25 cellular contexts compared by ENCODE assay signal in genomic region chr6:21827425-21828192, GRCh38.
A peak's percentile ranks its signal among the peaks of the same experiment; 100 is the strongest.
DNase-seq lines count a peak whose midpoint lies in the region; ATAC-seq, FAIRE-seq and TF ChIP-seq lines count a peak whose summit lies in the region.
"Had no signal": no experiment of that assay in that cellular context is flagged by ENCODE, and none has a peak within 500 bp of the region (broad histone marks: within the 10 kb centered on the region; RNA-seq: fewer than 3 reads in every experiment).

No MANE protein-coding gene starts in this region.

- ATAC-seq in DND-41 (ENCODE audit: insufficient read depth, low read depth): peak; percentile 69; the same call in 2 of the 3 replicates
- ATAC-seq: mucosa of descending colon; natural killer cell treated with Interleukin-12 subunit alpha and Interleukin-12 subunit beta and Interleukin-15 and Interleukin-18, amount 100 ng/mL, for 72 hours had no signal

- H3K23me2 ChIP-seq in H1 (ENCODE audit: low read depth, low read length): no peaks in the 10 kb centered on the region

- H3K9me3 ChIP-seq in DND-41 (ENCODE audit: insufficient read depth, low read length, severe bottlenecking) (no peaks in the 10 kb centered on the region), HUES48 (ENCODE audit: control insufficient read depth, insufficient read depth, low read length) (no peaks in the 10 kb centered on the region), H1 (ENCODE audit: insufficient read depth in 2 of 2, low read depth in 1 of 2, low read length in 1 of 2) (no peaks in the 10 kb centered on the region), neural progenitor cell (ENCODE audit: low read depth) (no peaks in the 10 kb centered on the region)
- H3K9me3 ChIP-seq: mucosa of descending colon, ovary, right atrium auricular region, upper lobe of left lung had no signal

- H4K20me1 ChIP-seq in DND-41 (ENCODE audit: insufficient read depth, low read length) (no peaks in the 10 kb centered on the region), H1 (replicated peaks in 1 of 2; ENCODE audit: control insufficient read depth in 1 of 2, insufficient read depth in 2 of 2, low read length in 2 of 2) (peaks cover 2% of the 10 kb centered on the region in 2 experiments), neural progenitor cell (ENCODE audit: low read depth) (peaks cover 10% of the 10 kb centered on the region)

- H2AK5ac ChIP-seq in H1 (ENCODE audit: low read depth, low read length): no peak overlapping the region

- no peaks in the 10 kb centered on the region for H3K36me3 ChIP-seq in DND-41 (ENCODE audit: insufficient read depth, low read length)
- H3K36me3 ChIP-seq in HUES48 (ENCODE audit: control insufficient read depth, insufficient read depth, low read length): no peaks in the 10 kb centered on the region
- H3K36me3 ChIP-seq in H1 (ENCODE audit: control insufficient read depth in 2 of 4, insufficient read depth in 4 of 4, low read length in 3 of 4): no peaks in the 10 kb centered on the region
- H3K36me3 ChIP-seq in neural progenitor cell: no peaks in the 10 kb centered on the region
- H3K36me3 ChIP-seq: ovary, right atrium auricular region, upper lobe of left lung had no signal

- H3K4me1 Mint-ChIP-seq in neural progenitor cell: peaks cover 53% of the 10 kb centered on the region
- peaks cover 43% of the 10 kb centered on the region for H3K4me1 Mint-ChIP-seq in endothelial cell (ENCODE audit: unreplicated experiment)

- H4K91ac ChIP-seq in H1 (replicated peaks; ENCODE audit: insufficient read length, low read length): no peak overlapping the region

- WGBS in H1 (ENCODE audit: extremely low coverage in 1 of 2, insufficient coverage in 1 of 2, insufficient read length in 1 of 2, insufficient replicate concordance in 2 of 2, low coverage in 1 of 2, low lambda C conversion rate in 2 of 2, missing lambda C conversion rate in 1 of 2), 2 experiments: 79 to 100% methylated on average over 3 to 8 of the region's 8 CpGs

- FAIRE-seq in H1 (lab: Jason Lieb, UNC): peak; percentile 24
- FAIRE-seq: D721Med had no signal

- no peak overlapping the region for H2BK12ac ChIP-seq in H1 (ENCODE audit: low read depth, low read length)

- H3K27ac ChIP-seq in DND-41 (ENCODE audit: low read length): no peak overlapping the region
- H3K27ac ChIP-seq in HUES48 (ENCODE audit: low read depth, low read length): peak overlapping the region; percentile 76
- H3K27ac ChIP-seq in H1 (ENCODE audit: low read depth, low read length): no peak overlapping the region
- H3K27ac ChIP-seq in neural progenitor cell: no peak overlapping the region
- H3K27ac ChIP-seq in coronary artery: no peak overlapping the region
- H3K27ac ChIP-seq: ovary, right atrium auricular region, SK-N-MC, upper lobe of left lung had no signal

- no peak overlapping the region for H4K5ac ChIP-seq in H1 (ENCODE audit: insufficient read length, low read depth, low read length)

- no peak overlapping the region for H3K18ac ChIP-seq in H1 (ENCODE audit: extremely low read depth, low read length)

- H2BK5ac ChIP-seq in H1 (ENCODE audit: low read depth, low read length): no peak overlapping the region

- peak overlapping the region; percentile 32 for H3K27ac Mint-ChIP-seq in neural progenitor cell
- H3K27ac Mint-ChIP-seq in endothelial cell (ENCODE audit: unreplicated experiment): no peak overlapping the region
- H3K27ac Mint-ChIP-seq: activated CD4-positive, alpha-beta T cell treated with anti-CD3 and anti-CD28 coated beads, Interleukin-2, amount 10 ng/mL, durations not matched to agents 7 days and 5 days; HFFc6; natural killer cell treated with Interleukin-12 subunit alpha and Interleukin-12 subunit beta and Interleukin-15 and Interleukin-18, amount 100 ng/mL, for 72 hours; T-helper 1 cell treated with Interleukin-12 subunit alpha and Interleukin-12 subunit beta and Interleukin-4 antibody, amounts not matched to agents 30 μg/mL and 1 μg/mL, for 36 hours had no signal

- peaks cover 19% of the 10 kb centered on the region for H3K4me1 ChIP-seq in DND-41 (ENCODE audit: insufficient read depth, low read length)
- peaks cover 62% of the 10 kb centered on the region for H3K4me1 ChIP-seq in HUES48 (ENCODE audit: control insufficient read depth, insufficient read depth, low read length)
- peaks cover 3 to 25% (median 11%) of the 10 kb centered on the region in 4 experiments; a peak in 5 of 7 replicates for H3K4me1 ChIP-seq in H1 (replicated peaks in 1 of 4; ENCODE audit: control insufficient read depth in 3 of 4, insufficient read depth in 4 of 4, low read length in 3 of 4)
- peaks cover 47% of the 10 kb centered on the region for H3K4me1 ChIP-seq in neural progenitor cell
- H3K4me1 ChIP-seq: right atrium auricular region had no signal

- DNase-seq in DND-41: no peak
- no peak for DNase-seq in H1 (ENCODE audit: low read depth in 1 of 2, low spot score in 2 of 2)
- DNase-seq in neural progenitor cell (ENCODE audit: low spot score): no peak
- no peak for DNase-seq in middle frontal gyrus (ENCODE audit: extremely low spot score, low spot score)
- no peak for DNase-seq in coronary artery (ENCODE audit: low spot score)
- no peak for DNase-seq in endothelial cell (ENCODE audit: low spot score)
- DNase-seq: activated CD4-positive, alpha-beta T cell treated with anti-CD3 and anti-CD28 coated beads, Interleukin-2, amount 10 ng/mL, durations not matched to agents 7 days and 5 days; activated effector memory CD4-positive, alpha-beta T cell treated with Interleukin-2 at 50 U/mL for 16 hours; HFFc6; Kasumi-1; mucosa of descending colon; MV-4-11; NCI-H1436 treated with DMSO at 0.1 percent for 48 hours; NCI-H2107; NCI-H446 treated with DMSO at 0.1 percent for 48 hours; NCI-H82; ovary; stimulated activated CD4-positive, alpha-beta T cell treated with anti-CD3 and anti-CD28 coated beads, Interleukin-2, amount 100 ng/mL, for 24 hours; upper lobe of left lung had no signal

- H2BK120ac ChIP-seq in H1 (replicated peaks; ENCODE audit: low read depth, low read length): no peak overlapping the region

- H3K4me3 ChIP-seq in DND-41 (ENCODE audit: low read depth in 1 of 2, low read length in 2 of 2): no peak overlapping the region
- no peak overlapping the region for H3K4me3 ChIP-seq in HUES48 (ENCODE audit: low read depth, low read length)
- H3K4me3 ChIP-seq in H1 (ENCODE audit: extremely low read depth in 1 of 4, insufficient read depth in 2 of 4, low read depth in 3 of 4, low read length in 4 of 4): no peak overlapping the region
- no peak overlapping the region for H3K4me3 ChIP-seq in neural progenitor cell
- no peak overlapping the region for H3K4me3 ChIP-seq in coronary artery
- H3K4me3 ChIP-seq: mucosa of descending colon, ovary, right atrium auricular region, SK-N-MC, upper lobe of left lung had no signal

- H3K4me2 ChIP-seq in DND-41 (ENCODE audit: insufficient read depth, low read length) (no peak overlapping the region), H1 (ENCODE audit: insufficient read depth in 1 of 2, low read depth in 2 of 2, low read length in 2 of 2) (peak overlapping the region in 1 of 2 experiments; percentile 6; a peak in 1 of 4 replicates), neural progenitor cell (no peak overlapping the region)

- TF ChIP-seq POLR2A in H1 (IDR thresholded peaks at IDR 0.05; ENCODE audit: control extremely low read depth in 1 of 2, low read depth in 2 of 2, low read length in 2 of 2): no peak

- no peak overlapping the region for H3K4ac ChIP-seq in H1 (replicated peaks; ENCODE audit: insufficient read length, low read depth, low read length)

- TF ChIP-seq CTCF in DND-41 (IDR thresholded peaks at IDR 0.05; ENCODE audit: borderline replicate concordance, extremely low read depth, low read length, poor library complexity, severe bottlenecking) (no peak), H1 (IDR thresholded peaks at IDR 0.05; ENCODE audit: control extremely low read depth in 1 of 3, insufficient read depth in 1 of 3, low read depth in 1 of 3, low read length in 3 of 3) (no peak), neural progenitor cell (IDR thresholded peaks at IDR 0.05) (no peak), coronary artery (IDR thresholded peaks at IDR 0.05) (no peak), endothelial cell (IDR thresholded peaks at IDR 0.05; ENCODE audit: unreplicated experiment) (no peak)

- H3K56ac ChIP-seq in H1 (replicated peaks; ENCODE audit: insufficient read length, low read depth, low read length): no peak overlapping the region

- no peak overlapping the region for H3K9ac ChIP-seq in DND-41 (ENCODE audit: low read depth, low read length)
- no peak overlapping the region for H3K9ac ChIP-seq in HUES48 (ENCODE audit: low read depth, low read length)
- no peak overlapping the region for H3K9ac ChIP-seq in H1 (replicated peaks in 1 of 4; ENCODE audit: extremely low read depth in 1 of 4, low read depth in 3 of 4, low read length in 3 of 4)
- no peak overlapping the region for H3K9ac ChIP-seq in neural progenitor cell

- no peak overlapping the region for H3K23ac ChIP-seq in H1 (ENCODE audit: insufficient read length)

- no peak for TF ChIP-seq RAD21 in H1 (IDR thresholded peaks at IDR 0.05 in 1 of 2, conservative IDR thresholded peaks at IDR 0.05 in 1 of 2; ENCODE audit: low read depth in 2 of 2, low read length in 2 of 2)

- H4K8ac ChIP-seq in H1 (ENCODE audit: extremely low read depth, insufficient read depth, low read length): no peak overlapping the region

- H3K27me3 ChIP-seq in DND-41 (ENCODE audit: insufficient read depth, low read length, poor library complexity): no peaks in the 10 kb centered on the region
- no peaks in the 10 kb centered on the region for H3K27me3 ChIP-seq in HUES48 (ENCODE audit: control insufficient read depth, insufficient read depth, low read length)
- no peaks in the 10 kb centered on the region for H3K27me3 ChIP-seq in H1 (replicated peaks in 1 of 4; ENCODE audit: control insufficient read depth in 3 of 4, extremely low read depth in 1 of 4, insufficient read depth in 3 of 4, low read length in 3 of 4)
- H3K27me3 ChIP-seq in neural progenitor cell: no peaks in the 10 kb centered on the region
- H3K27me3 ChIP-seq: ovary, upper lobe of left lung had no signal

- CTCF ChIA-PET in H1 (lab: Charles Lee; ENCODE audit: partially characterized antibody): interaction anchor here (1.0 to 2.2 kb wide), 3 partner anchors 21 to 108 kb away, joined by 3 to 5 read pairs (median 4); no protein-coding TSS in a partner anchor

- no peak overlapping the region for H3K4me3 Mint-ChIP-seq in neural progenitor cell
- H3K4me3 Mint-ChIP-seq in endothelial cell (ENCODE audit: unreplicated experiment): no peak overlapping the region
- H3K4me3 Mint-ChIP-seq: activated CD4-positive, alpha-beta T cell treated with anti-CD3 and anti-CD28 coated beads, Interleukin-2, amount 10 ng/mL, durations not matched to agents 7 days and 5 days; HFFc6; natural killer cell treated with Interleukin-12 subunit alpha and Interleukin-12 subunit beta and Interleukin-15 and Interleukin-18, amount 100 ng/mL, for 72 hours; T-helper 1 cell treated with Interleukin-12 subunit alpha and Interleukin-12 subunit beta and Interleukin-4 antibody, amounts not matched to agents 30 μg/mL and 1 μg/mL, for 36 hours had no signal

- H3F3A ChIP-seq in neural progenitor cell (ENCODE audit: low read depth): peaks cover 15% of the 10 kb centered on the region

- no peaks in the 10 kb centered on the region for H3K9me3 Mint-ChIP-seq in neural progenitor cell
- no peaks in the 10 kb centered on the region for H3K9me3 Mint-ChIP-seq in endothelial cell (ENCODE audit: unreplicated experiment)
- H3K9me3 Mint-ChIP-seq: activated CD4-positive, alpha-beta T cell treated with anti-CD3 and anti-CD28 coated beads, Interleukin-2, amount 10 ng/mL, durations not matched to agents 7 days and 5 days; HFFc6; natural killer cell treated with Interleukin-12 subunit alpha and Interleukin-12 subunit beta and Interleukin-15 and Interleukin-18, amount 100 ng/mL, for 72 hours; T-helper 1 cell treated with Interleukin-12 subunit alpha and Interleukin-12 subunit beta and Interleukin-4 antibody, amounts not matched to agents 30 μg/mL and 1 μg/mL, for 36 hours had no signal

- no peak for TF ChIP-seq EP300 in H1 (IDR thresholded peaks at IDR 0.05; ENCODE audit: borderline replicate concordance in 1 of 2, low read depth in 2 of 2, low read length in 2 of 2)

- no peaks in the 10 kb centered on the region for H3K27me3 Mint-ChIP-seq in neural progenitor cell (ENCODE audit: insufficient read depth, low read depth)
- peaks cover 1% of the 10 kb centered on the region for H3K27me3 Mint-ChIP-seq in endothelial cell (ENCODE audit: unreplicated experiment)
- H3K27me3 Mint-ChIP-seq: activated CD4-positive, alpha-beta T cell treated with anti-CD3 and anti-CD28 coated beads, Interleukin-2, amount 10 ng/mL, durations not matched to agents 7 days and 5 days had no signal

- peaks cover 35% of the 10 kb centered on the region for H3K79me2 ChIP-seq in DND-41 (ENCODE audit: insufficient read depth, low read length)
- peaks cover 5 to 92% of the 10 kb centered on the region in 2 experiments for H3K79me2 ChIP-seq in H1 (ENCODE audit: control insufficient read depth in 1 of 2, insufficient read depth in 2 of 2, low read length in 2 of 2)
- peaks cover 87% of the 10 kb centered on the region for H3K79me2 ChIP-seq in neural progenitor cell (ENCODE audit: low read depth)

- no peak overlapping the region for H2BK20ac ChIP-seq in H1 (ENCODE audit: low read length)

- H3K79me1 ChIP-seq in H1 (ENCODE audit: low read depth, low read length): no peaks in the 10 kb centered on the region; the same call in 1 of the 2 replicates

- H2BK15ac ChIP-seq in H1 (ENCODE audit: low read length): no peak overlapping the region

- H2AFZ ChIP-seq in DND-41 (ENCODE audit: low read depth, low read length): no peak overlapping the region
- H2AFZ ChIP-seq in H1 (ENCODE audit: low read length): no peak overlapping the region
- no peak overlapping the region for H2AFZ ChIP-seq in neural progenitor cell (replicated peaks)

- H3K14ac ChIP-seq in H1 (ENCODE audit: insufficient read length): no peak overlapping the region

- POLR2A ChIA-PET in H1 (lab: Charles Lee; ENCODE audit: partially characterized antibody): interaction anchor here (0.8 to 2.1 kb wide), 3 partner anchors 9 to 162 kb away, joined by 3 to 7 read pairs (median 3); no protein-coding TSS in a partner anchor

- peaks cover 10% of the 10 kb centered on the region for H3K36me3 Mint-ChIP-seq in neural progenitor cell
- H3K36me3 Mint-ChIP-seq in endothelial cell (ENCODE audit: low read depth, unreplicated experiment): peaks cover 2% of the 10 kb centered on the region
- H3K36me3 Mint-ChIP-seq: natural killer cell treated with Interleukin-12 subunit alpha and Interleukin-12 subunit beta and Interleukin-15 and Interleukin-18, amount 100 ng/mL, for 72 hours had no signal
